ENCODE assay signal across 9 cellular contexts in the genomic region with DNA sequence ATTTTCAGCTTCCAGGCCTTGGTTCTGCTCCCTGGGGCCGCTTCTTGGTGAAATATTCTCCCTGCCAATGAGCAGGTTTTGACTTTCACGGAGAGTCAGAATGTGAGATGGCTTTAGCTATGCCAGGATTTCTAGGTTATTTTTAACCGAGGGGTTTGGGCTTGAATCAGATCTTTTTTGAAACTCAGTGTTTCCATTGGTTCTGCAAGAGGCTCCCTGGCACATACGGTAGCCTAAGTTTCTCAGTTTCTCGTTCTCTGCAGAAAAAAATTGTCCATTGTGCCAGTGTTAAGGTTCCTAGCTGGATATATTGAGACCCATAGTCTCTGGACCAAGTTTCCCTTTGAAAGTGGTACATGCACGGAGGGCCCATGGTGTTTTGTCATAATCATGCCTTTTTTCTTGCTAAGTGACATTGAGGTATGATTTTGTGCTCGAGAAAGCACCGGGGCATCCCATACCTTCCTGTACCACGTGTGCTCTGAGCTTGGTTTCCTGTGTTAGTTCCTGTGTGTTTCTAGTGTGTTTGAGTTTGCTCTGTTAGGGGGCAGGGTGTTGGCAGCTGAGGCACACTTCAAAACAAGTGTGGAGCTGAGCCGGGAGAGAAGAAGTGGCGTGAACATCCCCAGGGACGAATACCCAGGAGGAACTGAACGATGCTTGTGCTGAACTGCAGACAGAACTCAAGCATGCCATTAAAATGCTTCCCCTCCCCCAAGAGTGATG.
DNase-seq lines count a peak whose midpoint lies in the region; ATAC-seq and TF ChIP-seq lines count a peak whose summit lies in the region.
"Had no signal": no experiment of that assay in that cellular context is flagged by ENCODE, and none has a peak within 500 bp of the region (broad histone marks: within the 10 kb centered on the region; RNA-seq: fewer than 3 reads in every experiment).

No MANE protein-coding gene starts in this region.

- H3K27me3 ChIP-seq in Loucy (ENCODE audit: insufficient read depth, low read length, poor library complexity, severe bottlenecking) (no peaks in the 10 kb centered on the region), WERI-Rb-1 (ENCODE audit: insufficient read depth, low read depth, severe bottlenecking) (no peaks in the 10 kb centered on the region)

- H3K4me2 ChIP-seq in Loucy (ENCODE audit: low read depth, low read length, poor library complexity, severe bottlenecking): peak overlapping the region; percentile 89

- no peaks in the 10 kb centered on the region for H3K9me3 Mint-ChIP-seq in activated naive CD4-positive, alpha-beta T cell treated with anti-CD3 and anti-CD28 coated beads, Interleukin-2, amount 50 U/mL, for 72 hours
- H3K9me3 Mint-ChIP-seq: dendritic cell treated with granulocyte-macrophage colony-stimulating factor and Interleukin-4, amounts not matched to agents 40 ng/mL and 50 ng/mL, for 4 days had no signal

- peaks cover 16% of the 10 kb centered on the region for H3K4me1 ChIP-seq in Loucy (ENCODE audit: insufficient read depth, low read length, poor library complexity, severe bottlenecking)

- H2AFZ ChIP-seq in Loucy (ENCODE audit: low read length): peak overlapping the region; percentile 77

- H3K9me3 ChIP-seq in Loucy (ENCODE audit: insufficient read depth, low read depth, low read length) (no peaks in the 10 kb centered on the region), WERI-Rb-1 (ENCODE audit: severe bottlenecking) (no peaks in the 10 kb centered on the region)

- peak overlapping the region; percentile 65 for H3K9ac ChIP-seq in Loucy (ENCODE audit: low read depth, low read length, poor library complexity, severe bottlenecking)

- no peaks in the 10 kb centered on the region for H4K20me1 ChIP-seq in Loucy (ENCODE audit: insufficient read depth, low read length, poor library complexity, severe bottlenecking)

- ATAC-seq in GM21381 (IDR thresholded peaks at IDR 0.05; ENCODE audit: unreplicated experiment) (peak; percentile 83), GM19463 (IDR thresholded peaks at IDR 0.05; ENCODE audit: unreplicated experiment) (no peak)
- ATAC-seq in activated naive CD4-positive, alpha-beta T cell treated with anti-CD3 and anti-CD28 coated beads, Interleukin-2, amount 50 U/mL, for 72 hours: peak; percentile 96 to 97

- H3K9me2 ChIP-seq in Loucy (replicated peaks; ENCODE audit: low read depth, low read length): no peaks in the 10 kb centered on the region

- peak in 1 of 2 donors; percentile 31 for DNase-seq in activated naive CD4-positive, alpha-beta T cell treated with anti-CD3 and anti-CD28 coated beads, Interleukin-2, amount 50 U/mL, for 72 hours (ENCODE audit: low spot score in 2 of 2)
- DNase-seq in stimulated activated CD8-positive, alpha-beta memory T cell treated with anti-CD3 and anti-CD28 coated beads, Interleukin-4, amount 100 ng/mL, for 24 hours (ENCODE audit: low read depth): peak; percentile 19
- no peak for DNase-seq in mucosa of gallbladder (ENCODE audit: low spot score)
- no peak for DNase-seq in NCI-H524 (lab: John Stamatoyannopoulos, UW)
- DNase-seq in WERI-Rb-1: no peak

- H3K36me3 ChIP-seq in Loucy (ENCODE audit: insufficient read depth, low read length) (no peaks in the 10 kb centered on the region), WERI-Rb-1 (no peaks in the 10 kb centered on the region)

- H3F3A ChIP-seq in Loucy (ENCODE audit: low read depth): no peaks in the 10 kb centered on the region

- H3K27ac ChIP-seq in WERI-Rb-1: no peak overlapping the region

- TF ChIP-seq CTCF in Loucy (conservative IDR thresholded peaks at IDR 0.05; ENCODE audit: low read length) (no peak), WERI-Rb-1 (IDR thresholded peaks at IDR 0.05; ENCODE audit: low read depth, low read length) (no peak)

- H3K27ac Mint-ChIP-seq in activated naive CD4-positive, alpha-beta T cell treated with anti-CD3 and anti-CD28 coated beads, Interleukin-2, amount 50 U/mL, for 72 hours: peak overlapping the region; percentile 65 to 67
- H3K27ac Mint-ChIP-seq: dendritic cell treated with granulocyte-macrophage colony-stimulating factor and Interleukin-4, amounts not matched to agents 40 ng/mL and 50 ng/mL, for 4 days had no signal

- H3K4me3 ChIP-seq in Loucy (ENCODE audit: low read length, poor library complexity, severe bottlenecking) (peak overlapping the region; percentile 71), WERI-Rb-1 (ENCODE audit: low read depth, low read length) (no peak overlapping the region)

- no peaks in the 10 kb centered on the region for H3K79me2 ChIP-seq in Loucy (ENCODE audit: insufficient read depth, low read length)

- no peaks in the 10 kb centered on the region for H3K36me3 Mint-ChIP-seq in activated naive CD4-positive, alpha-beta T cell treated with anti-CD3 and anti-CD28 coated beads, Interleukin-2, amount 50 U/mL, for 72 hours
